ENCODE assay signal across 9 cellular contexts in genomic region chr3:72487946-72488735, GRCh38. TPM values are rescaled to one million over a fixed set of nuclear protein-coding genes. Genes with fewer than 3 reads are reported as not detected.
DNase-seq lines count a peak whose midpoint lies in the region; ATAC-seq and TF ChIP-seq lines count a peak whose summit lies in the region.
"Had no signal": no experiment of that assay in that cellular context is flagged by ENCODE, and none has a peak within 500 bp of the region (broad histone marks: within the 10 kb centered on the region; RNA-seq: fewer than 3 reads in every experiment).

No MANE protein-coding gene starts in this region.

- H3K9ac ChIP-seq in skeletal muscle tissue (ENCODE audit: low read depth in 1 of 3, low read length in 3 of 3) (no peak overlapping the region), neuronal stem cell (ENCODE audit: low read depth, low read length, poor library complexity) (no peak overlapping the region)

- H3K4me3 ChIP-seq in skeletal muscle tissue (ENCODE audit: low read length in 3 of 3) (no peak overlapping the region), neuronal stem cell (ENCODE audit: low read length in 2 of 2) (no peak overlapping the region), right atrium auricular region (no peak overlapping the region)

- H3K79me1 ChIP-seq in neuronal stem cell (ENCODE audit: low read depth, low read length) = no peaks in the 10 kb centered on the region

- no CpG with 5 or more reads among the region's 9 CpGs for WGBS in neuronal stem cell (ENCODE audit: extremely low coverage in 2 of 2, insufficient read length in 2 of 2, insufficient replicate concordance in 1 of 2), 2 donors

- no peaks in the 10 kb centered on the region for H3K27me3 Mint-ChIP-seq in chondrocyte (ENCODE audit: low read depth)

- H3K4me1 ChIP-seq in skeletal muscle tissue (ENCODE audit: control insufficient read depth in 3 of 3, insufficient read depth in 3 of 3, low read length in 3 of 3) (peaks cover 12 to 22% (median 18%) of the 10 kb centered on the region in 3 donors), neuronal stem cell (ENCODE audit: control insufficient read depth in 2 of 2, insufficient read depth in 1 of 2, low read depth in 1 of 2, low read length in 2 of 2) (peaks cover 0 to 15% of the 10 kb centered on the region in 2 donors), right atrium auricular region (peaks cover 0 to 26% of the 10 kb centered on the region in 2 donors)

- no peaks in the 10 kb centered on the region for H3K36me3 Mint-ChIP-seq in chondrocyte (ENCODE audit: low read depth)

- ATAC-seq in HG03025 (IDR thresholded peaks at IDR 0.05; ENCODE audit: low FRiP score, unreplicated experiment) (peak; percentile 54), HG03175 (IDR thresholded peaks at IDR 0.05; ENCODE audit: unreplicated experiment) (no peak)

- H3K27me3 ChIP-seq in skeletal muscle tissue (ENCODE audit: control insufficient read depth in 3 of 3, insufficient read depth in 3 of 3, low read length in 3 of 3) (no peaks in the 10 kb centered on the region), neuronal stem cell (ENCODE audit: control insufficient read depth in 3 of 3, insufficient read depth in 3 of 3, low read depth in 1 of 3, low read length in 3 of 3) (no peaks in the 10 kb centered on the region), right atrium auricular region (no peaks in the 10 kb centered on the region)

- no peak overlapping the region for H2AK5ac ChIP-seq in neuronal stem cell (ENCODE audit: low read depth, low read length)

- TF ChIP-seq CTCF in chondrocyte (IDR thresholded peaks at IDR 0.05) (no peak), right atrium auricular region (IDR thresholded peaks at IDR 0.05) (no peak)

- no peak overlapping the region for H2AFZ ChIP-seq in neuronal stem cell (ENCODE audit: low read length)

- peak overlapping the region; percentile 34 for H3K27ac ChIP-seq in skeletal muscle tissue (ENCODE audit: low read depth, low read length)
- no peak overlapping the region for H3K27ac ChIP-seq in neuronal stem cell (replicated peaks; ENCODE audit: low read length)
- peak overlapping the region in 1 of 2 donors; percentile 47 for H3K27ac ChIP-seq in right atrium auricular region

- H3K4me3 Mint-ChIP-seq in chondrocyte (ENCODE audit: unreplicated experiment) = no peak overlapping the region

- H3K4me2 ChIP-seq in neuronal stem cell (ENCODE audit: insufficient read depth, low read length, poor library complexity, severe bottlenecking) = no peak overlapping the region

- no peak overlapping the region for H2BK120ac ChIP-seq in neuronal stem cell (ENCODE audit: low read depth, low read length)

- no peak overlapping the region for H2BK12ac ChIP-seq in neuronal stem cell (ENCODE audit: low read length)

- no peak overlapping the region for H3K18ac ChIP-seq in neuronal stem cell (ENCODE audit: low read length)

- H3K4me1 Mint-ChIP-seq in chondrocyte (ENCODE audit: low read depth) = peaks cover 54% of the 10 kb centered on the region

- no peak overlapping the region for H3K4ac ChIP-seq in neuronal stem cell (ENCODE audit: low read length)

- H3K9me3 ChIP-seq in skeletal muscle tissue (ENCODE audit: control insufficient read depth in 3 of 3, low read length in 3 of 3) (no peaks in the 10 kb centered on the region), neuronal stem cell (replicated peaks in 1 of 2; ENCODE audit: control insufficient read depth in 2 of 2, insufficient read depth in 1 of 2, low read depth in 1 of 2, low read length in 2 of 2) (no peaks in the 10 kb centered on the region), right atrium auricular region (no peaks in the 10 kb centered on the region)

- H2BK5ac ChIP-seq in neuronal stem cell (ENCODE audit: low read length) = no peak overlapping the region

- peaks cover 4% of the 10 kb centered on the region for H3K9me3 Mint-ChIP-seq in chondrocyte (ENCODE audit: low read depth)

- H4K91ac ChIP-seq in neuronal stem cell (ENCODE audit: low read depth, low read length, poor library complexity) = no peak overlapping the region

- no peak overlapping the region for H4K8ac ChIP-seq in neuronal stem cell (ENCODE audit: low read depth, low read length)

- H3K23ac ChIP-seq in neuronal stem cell (ENCODE audit: low read depth, low read length, poor library complexity) = no peak overlapping the region

- H3K27ac Mint-ChIP-seq in chondrocyte (ENCODE audit: unreplicated experiment) = peak overlapping the region; percentile 94

- H2BK15ac ChIP-seq in neuronal stem cell (ENCODE audit: low read length) = no peak overlapping the region

- DNase-seq in NCI-H510A treated with DMSO at 0.1 percent for 48 hours (lab: John Stamatoyannopoulos, UW) (peak; percentile 15), NCI-H510A (lab: John Stamatoyannopoulos, UW) (no peak), chondrocyte (ENCODE audit: low spot score) (no peak), neuronal stem cell (ENCODE audit: low spot score) (no peak), right atrium auricular region (ENCODE audit: low spot score) (no peak)
- DNase-seq: GF-D8 had no signal

- H3K14ac ChIP-seq in neuronal stem cell (ENCODE audit: low read length) = no peak overlapping the region

- no peaks in the 10 kb centered on the region for H3K36me3 ChIP-seq in skeletal muscle tissue (ENCODE audit: control insufficient read depth in 3 of 3, insufficient read depth in 3 of 3, low read length in 3 of 3)
- no peaks in the 10 kb centered on the region for H3K36me3 ChIP-seq in neuronal stem cell (replicated peaks in 1 of 2; ENCODE audit: control insufficient read depth in 2 of 2, insufficient read depth in 2 of 2, low read length in 2 of 2)
- H3K36me3 ChIP-seq in right atrium auricular region = no peaks in the 10 kb centered on the region

RNA-seq across cellular contexts. Expression of gene RYBP, which starts 41.7 kb away (rescaled TPM):
- total RNA-seq in chondrocyte (18.6 to 22.6 TPM (median 22.0 TPM) in 3 replicates), skeletal muscle tissue (9.9 TPM), right atrium auricular region (1 to 10 TPM; 7.9 to 9.3 TPM)
- 14.8 TPM for polyA plus RNA-seq in neuronal stem cell (2013, experiment 1 of 2)
- 14.6 TPM for polyA plus RNA-seq in neuronal stem cell (2013, experiment 2 of 2)
